Comparison of ENCODE assay signal across 8 cellular contexts in genomic region chr2:148020036-148020357, GRCh38. TPM values are rescaled to one million over a fixed set of nuclear protein-coding genes. Genes with fewer than 3 reads are reported as not detected.
DNase-seq lines count a peak whose midpoint lies in the region; ATAC-seq and TF ChIP-seq lines count a peak whose summit lies in the region.

No MANE protein-coding gene starts in this region.

- H3K36me3 ChIP-seq in NT2/D1 (ENCODE audit: insufficient read depth, insufficient read length, low read length) (peaks cover 17% of the 10 kb centered on the region), duodenal mucosa (ENCODE audit: control insufficient read depth in 1 of 2, insufficient read depth in 2 of 2, low read length in 2 of 2) (peaks cover 0 to 3% of the 10 kb centered on the region in 2 donors)

- peak overlapping the region; percentile 68 for H3K27ac ChIP-seq in duodenal mucosa (ENCODE audit: low read depth, low read length)

- peak overlapping the region; percentile 79 for H3K4me3 ChIP-seq in NT2/D1 (ENCODE audit: insufficient read length, low read depth)
- H3K4me3 ChIP-seq in duodenal mucosa (ENCODE audit: low read depth in 1 of 2, low read length in 2 of 2) = peak overlapping the region; percentile 79 to 93

- H3K4me1 Mint-ChIP-seq in activated naive CD4-positive, alpha-beta T cell treated with anti-CD3 and anti-CD28 coated beads, Interleukin-2, amount 10 ng/mL, durations not matched to agents 7 days and 5 days = peaks cover 56% of the 10 kb centered on the region
- peaks cover 68 to 71% of the 10 kb centered on the region in 2 donors for H3K4me1 Mint-ChIP-seq in natural killer cell

- no peaks in the 10 kb centered on the region for H3K9me3 Mint-ChIP-seq in activated naive CD4-positive, alpha-beta T cell treated with anti-CD3 and anti-CD28 coated beads, Interleukin-2, amount 10 ng/mL, durations not matched to agents 7 days and 5 days
- H3K9me3 Mint-ChIP-seq in natural killer cell = no peaks in the 10 kb centered on the region

- intact Hi-C loops in natural killer cell (cut with micrococcal nuclease) = no loop called here

- H3K4me1 ChIP-seq in NT2/D1 (ENCODE audit: insufficient read depth, insufficient read length) = no peaks in the 10 kb centered on the region
- H3K4me1 ChIP-seq in duodenal mucosa (ENCODE audit: control insufficient read depth in 1 of 2, insufficient read depth in 2 of 2, low read length in 2 of 2) = peaks cover 11 to 22% of the 10 kb centered on the region in 2 donors

- H3K27me3 ChIP-seq in NT2/D1 (ENCODE audit: insufficient read depth, insufficient read length) (no peaks in the 10 kb centered on the region), duodenal mucosa (ENCODE audit: control insufficient read depth in 1 of 2, insufficient read depth in 2 of 2, low read length in 2 of 2) (no peaks in the 10 kb centered on the region)

- no peak for TF ChIP-seq CTCF in natural killer cell (IDR thresholded peaks at IDR 0.05)

- peaks cover 15% of the 10 kb centered on the region for H3K36me3 Mint-ChIP-seq in activated naive CD4-positive, alpha-beta T cell treated with anti-CD3 and anti-CD28 coated beads, Interleukin-2, amount 10 ng/mL, durations not matched to agents 7 days and 5 days
- no peaks in the 10 kb centered on the region for H3K36me3 Mint-ChIP-seq in natural killer cell

- DNase-seq in activated naive CD4-positive, alpha-beta T cell treated with anti-CD3 and anti-CD28 coated beads, Interleukin-2, amount 10 ng/mL, durations not matched to agents 7 days and 5 days = no peak
- no peak for DNase-seq in activated naive CD4-positive, alpha-beta T cell treated with Interleukin-2 at 50 U/mL for 16 hours
- no peak for DNase-seq in NT2/D1 (ENCODE audit: low read depth, low spot score)
- DNase-seq in natural killer cell = no peak
- no peak for DNase-seq in DMS153 (lab: John Stamatoyannopoulos, UW)
- no peak for DNase-seq in DMS153 treated with DMSO at 0.1 percent for 48 hours (lab: John Stamatoyannopoulos, UW; ENCODE audit: unreplicated experiment)

- H3K9ac ChIP-seq in NT2/D1 (ENCODE audit: insufficient read length, low read depth) (peak overlapping the region; percentile 87), duodenal mucosa (ENCODE audit: low read depth in 1 of 2, low read length in 2 of 2) (peak overlapping the region; percentile 71 to 96)

- H3K9me3 ChIP-seq in NT2/D1 (ENCODE audit: insufficient read depth, low read length) (no peaks in the 10 kb centered on the region), duodenal mucosa (ENCODE audit: control insufficient read depth in 1 of 2, low read length in 2 of 2) (no peaks in the 10 kb centered on the region)

- H3K4me3 Mint-ChIP-seq in activated naive CD4-positive, alpha-beta T cell treated with anti-CD3 and anti-CD28 coated beads, Interleukin-2, amount 10 ng/mL, durations not matched to agents 7 days and 5 days = peak overlapping the region; percentile 99
- peak overlapping the region; percentile 99 for H3K4me3 Mint-ChIP-seq in natural killer cell

- H3K27ac Mint-ChIP-seq in activated naive CD4-positive, alpha-beta T cell treated with anti-CD3 and anti-CD28 coated beads, Interleukin-2, amount 10 ng/mL, durations not matched to agents 7 days and 5 days = peak overlapping the region; percentile 98
- peak overlapping the region; percentile 92 to 93 for H3K27ac Mint-ChIP-seq in natural killer cell

- CTCF ChIA-PET in activated naive CD4-positive, alpha-beta T cell treated with anti-CD3 and anti-CD28 coated beads, Interleukin-2, amount 10 ng/mL, durations not matched to agents 7 days and 5 days (lab: Charles Lee) = interaction anchor here (1.7 kb wide), 1 partner anchor 489 kb away, joined by 5 read pairs; no protein-coding TSS in a partner anchor

- ATAC-seq in natural killer cell = no peak
- no peak for ATAC-seq in HG03139 (IDR thresholded peaks at IDR 0.05; ENCODE audit: unreplicated experiment)

- H3K27me3 Mint-ChIP-seq in activated naive CD4-positive, alpha-beta T cell treated with anti-CD3 and anti-CD28 coated beads, Interleukin-2, amount 10 ng/mL, durations not matched to agents 7 days and 5 days = no peaks in the 10 kb centered on the region
- no peaks in the 10 kb centered on the region for H3K27me3 Mint-ChIP-seq in natural killer cell (ENCODE audit: low read depth in 2 of 2)

RNA-seq across cellular contexts. Expression of gene ORC4, which starts 0.5 kb away (rescaled TPM):
- total RNA-seq in natural killer cell = 10 to 100 TPM; 42.4 to 48.0 (median 45.8) TPM

RNA-seq across cellular contexts. Expression of gene MBD5, which starts 0.9 kb away (rescaled TPM):
- 10 to 100 TPM; 83.8 to 96.3 (median 89.7) TPM for total RNA-seq in natural killer cell
